1 cellular context compared by ENCODE assay signal in the genomic region with DNA sequence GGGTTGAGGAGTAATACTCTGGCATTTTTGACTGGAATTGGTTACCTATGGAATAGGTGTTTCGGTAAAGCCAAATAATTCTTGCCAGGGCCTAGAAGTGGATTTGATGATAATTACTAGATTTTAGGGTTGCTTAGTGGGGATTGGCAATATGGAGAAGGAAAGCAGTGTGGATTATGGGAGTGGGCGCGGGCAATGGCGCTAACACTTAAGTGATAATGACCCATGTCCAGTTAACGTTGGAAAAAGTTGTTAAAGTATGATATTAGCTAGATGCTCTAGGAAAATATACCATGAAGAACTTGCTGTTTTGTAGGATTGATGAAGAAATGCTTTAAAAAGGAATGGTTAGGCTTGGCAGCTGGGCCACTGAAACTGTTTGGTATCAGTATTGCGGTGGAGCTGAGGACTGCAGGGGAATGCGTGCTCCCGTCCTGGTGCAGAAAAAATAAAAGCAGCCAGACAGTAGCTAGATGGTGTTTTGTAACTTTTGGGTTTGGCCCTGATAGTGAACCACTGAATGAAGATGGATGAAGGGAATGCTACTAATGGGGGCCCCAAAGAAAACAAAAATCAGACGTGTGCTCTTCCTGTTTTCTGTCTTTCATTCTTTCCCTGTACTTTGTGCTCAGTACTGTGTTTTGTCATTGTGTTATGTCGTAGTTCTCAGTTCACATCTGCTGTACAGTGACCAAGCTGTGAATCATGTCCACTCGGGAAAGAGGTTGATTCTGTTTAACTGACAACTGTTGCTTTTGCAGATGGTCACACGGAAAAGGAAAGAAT.
TF ChIP-seq lines count a peak whose summit lies in the region.

No MANE protein-coding gene starts in this region.

TF ChIP-seq in HepG2, 621 proteins besides CTCF, POLR2A, EP300 and RAD21 (continued from another document and continues in another):
- TF ChIP-seq, protein P1, sequence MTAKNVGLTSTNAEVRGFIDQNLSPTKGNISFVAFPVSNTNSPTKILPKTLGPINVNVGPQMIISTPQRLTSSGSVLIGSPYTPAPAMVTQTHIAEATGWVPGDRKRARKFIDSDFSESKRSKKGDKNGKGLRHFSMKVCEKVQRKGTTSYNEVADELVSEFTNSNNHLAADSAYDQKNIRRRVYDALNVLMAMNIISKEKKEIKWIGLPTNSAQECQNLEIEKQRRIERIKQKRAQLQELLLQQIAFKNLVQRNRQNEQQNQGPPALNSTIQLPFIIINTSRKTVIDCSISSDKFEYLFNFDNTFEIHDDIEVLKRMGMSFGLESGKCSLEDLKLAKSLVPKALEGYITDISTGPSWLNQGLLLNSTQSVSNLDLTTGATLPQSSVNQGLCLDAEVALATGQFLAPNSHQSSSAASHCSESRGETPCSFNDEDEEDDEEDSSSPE (CRISPR knock-in tag; IDR thresholded peaks at IDR 0.05): peak; percentile 32; the same call in 1 of the 2 replicates
- TF ChIP-seq ISX (CRISPR knock-in tag; conservative IDR thresholded peaks at IDR 0.05) (no peak), EHMT2 (IDR thresholded peaks at IDR 0.05; ENCODE audit: borderline replicate concordance, low read depth, low read length) (no peak), CENPX (CRISPR knock-in tag; IDR thresholded peaks at IDR 0.05) (no peak), HOXD1 (CRISPR knock-in tag; IDR thresholded peaks at IDR 0.05) (peak; percentile 96), KDM5B (CRISPR knock-in tag; IDR thresholded peaks at IDR 0.05; ENCODE audit: borderline replicate concordance) (0 out of 2 replicates have a peak, but pooled peaks have one; percentile 11), GTF3A (CRISPR knock-in tag; conservative IDR thresholded peaks at IDR 0.05) (0 out of 2 replicates have a peak, but pooled peaks have one; percentile 26), AGO2 (optimal IDR thresholded peaks at IDR 0.05; ENCODE audit: low read depth, low read length) (peak; percentile 82), CBX5 (CRISPR knock-in tag; IDR thresholded peaks at IDR 0.05; ENCODE audit: borderline replicate concordance) (no peak), ZBTB42 (CRISPR knock-in tag; IDR thresholded peaks at IDR 0.05) (no peak), ZNF253 (CRISPR knock-in tag; IDR thresholded peaks at IDR 0.05; ENCODE audit: borderline replicate concordance) (no peak), CHCHD3 (CRISPR knock-in tag; IDR thresholded peaks at IDR 0.05) (no peak), PHF21A (CRISPR knock-in tag; IDR thresholded peaks at IDR 0.05) (no peak), ZNF510 (CRISPR knock-in tag; IDR thresholded peaks at IDR 0.05; ENCODE audit: low read depth) (no peak), TP53 (CRISPR knock-in tag; conservative IDR thresholded peaks at IDR 0.05) (no peak), SIX1 (CRISPR knock-in tag; IDR thresholded peaks at IDR 0.05; ENCODE audit: borderline replicate concordance) (peak; percentile 22; the same call in 1 of the 2 replicates), AKAP8 (CRISPR knock-in tag; IDR thresholded peaks at IDR 0.05) (0 out of 2 replicates have a peak, but pooled peaks have one; percentile 30)
- TF ChIP-seq, protein P2, sequence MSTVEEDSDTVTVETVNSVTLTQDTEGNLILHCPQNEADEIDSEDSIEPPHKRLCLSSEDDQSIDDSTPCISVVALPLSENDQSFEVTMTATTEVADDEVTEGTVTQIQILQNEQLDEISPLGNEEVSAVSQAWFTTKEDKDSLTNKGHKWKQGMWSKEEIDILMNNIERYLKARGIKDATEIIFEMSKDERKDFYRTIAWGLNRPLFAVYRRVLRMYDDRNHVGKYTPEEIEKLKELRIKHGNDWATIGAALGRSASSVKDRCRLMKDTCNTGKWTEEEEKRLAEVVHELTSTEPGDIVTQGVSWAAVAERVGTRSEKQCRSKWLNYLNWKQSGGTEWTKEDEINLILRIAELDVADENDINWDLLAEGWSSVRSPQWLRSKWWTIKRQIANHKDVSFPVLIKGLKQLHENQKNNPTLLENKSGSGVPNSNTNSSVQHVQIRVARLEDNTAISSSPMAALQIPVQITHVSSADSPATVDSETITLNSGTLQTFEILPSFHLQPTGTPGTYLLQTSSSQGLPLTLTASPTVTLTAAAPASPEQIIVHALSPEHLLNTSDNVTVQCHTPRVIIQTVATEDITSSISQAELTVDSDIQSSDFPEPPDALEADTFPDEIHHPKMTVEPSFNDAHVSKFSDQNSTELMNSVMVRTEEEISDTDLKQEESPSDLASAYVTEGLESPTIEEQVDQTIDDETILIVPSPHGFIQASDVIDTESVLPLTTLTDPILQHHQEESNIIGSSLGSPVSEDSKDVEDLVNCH (CRISPR knock-in tag; IDR thresholded peaks at IDR 0.05): no peak
- TF ChIP-seq, protein P3, sequence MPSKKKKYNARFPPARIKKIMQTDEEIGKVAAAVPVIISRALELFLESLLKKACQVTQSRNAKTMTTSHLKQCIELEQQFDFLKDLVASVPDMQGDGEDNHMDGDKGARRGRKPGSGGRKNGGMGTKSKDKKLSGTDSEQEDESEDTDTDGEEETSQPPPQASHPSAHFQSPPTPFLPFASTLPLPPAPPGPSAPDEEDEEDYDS (CRISPR knock-in tag; IDR thresholded peaks at IDR 0.05): peak; percentile 91
- TF ChIP-seq, protein P4, sequence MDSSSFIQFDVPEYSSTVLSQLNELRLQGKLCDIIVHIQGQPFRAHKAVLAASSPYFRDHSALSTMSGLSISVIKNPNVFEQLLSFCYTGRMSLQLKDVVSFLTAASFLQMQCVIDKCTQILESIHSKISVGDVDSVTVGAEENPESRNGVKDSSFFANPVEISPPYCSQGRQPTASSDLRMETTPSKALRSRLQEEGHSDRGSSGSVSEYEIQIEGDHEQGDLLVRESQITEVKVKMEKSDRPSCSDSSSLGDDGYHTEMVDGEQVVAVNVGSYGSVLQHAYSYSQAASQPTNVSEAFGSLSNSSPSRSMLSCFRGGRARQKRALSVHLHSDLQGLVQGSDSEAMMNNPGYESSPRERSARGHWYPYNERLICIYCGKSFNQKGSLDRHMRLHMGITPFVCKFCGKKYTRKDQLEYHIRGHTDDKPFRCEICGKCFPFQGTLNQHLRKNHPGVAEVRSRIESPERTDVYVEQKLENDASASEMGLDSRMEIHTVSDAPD (CRISPR knock-in tag; IDR thresholded peaks at IDR 0.05): no peak
- TF ChIP-seq, protein P5, sequence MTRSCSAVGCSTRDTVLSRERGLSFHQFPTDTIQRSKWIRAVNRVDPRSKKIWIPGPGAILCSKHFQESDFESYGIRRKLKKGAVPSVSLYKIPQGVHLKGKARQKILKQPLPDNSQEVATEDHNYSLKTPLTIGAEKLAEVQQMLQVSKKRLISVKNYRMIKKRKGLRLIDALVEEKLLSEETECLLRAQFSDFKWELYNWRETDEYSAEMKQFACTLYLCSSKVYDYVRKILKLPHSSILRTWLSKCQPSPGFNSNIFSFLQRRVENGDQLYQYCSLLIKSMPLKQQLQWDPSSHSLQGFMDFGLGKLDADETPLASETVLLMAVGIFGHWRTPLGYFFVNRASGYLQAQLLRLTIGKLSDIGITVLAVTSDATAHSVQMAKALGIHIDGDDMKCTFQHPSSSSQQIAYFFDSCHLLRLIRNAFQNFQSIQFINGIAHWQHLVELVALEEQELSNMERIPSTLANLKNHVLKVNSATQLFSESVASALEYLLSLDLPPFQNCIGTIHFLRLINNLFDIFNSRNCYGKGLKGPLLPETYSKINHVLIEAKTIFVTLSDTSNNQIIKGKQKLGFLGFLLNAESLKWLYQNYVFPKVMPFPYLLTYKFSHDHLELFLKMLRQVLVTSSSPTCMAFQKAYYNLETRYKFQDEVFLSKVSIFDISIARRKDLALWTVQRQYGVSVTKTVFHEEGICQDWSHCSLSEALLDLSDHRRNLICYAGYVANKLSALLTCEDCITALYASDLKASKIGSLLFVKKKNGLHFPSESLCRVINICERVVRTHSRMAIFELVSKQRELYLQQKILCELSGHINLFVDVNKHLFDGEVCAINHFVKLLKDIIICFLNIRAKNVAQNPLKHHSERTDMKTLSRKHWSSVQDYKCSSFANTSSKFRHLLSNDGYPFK (CRISPR knock-in tag; IDR thresholded peaks at IDR 0.05; ENCODE audit: borderline replicate concordance): no peak
- TF ChIP-seq, protein P6, sequence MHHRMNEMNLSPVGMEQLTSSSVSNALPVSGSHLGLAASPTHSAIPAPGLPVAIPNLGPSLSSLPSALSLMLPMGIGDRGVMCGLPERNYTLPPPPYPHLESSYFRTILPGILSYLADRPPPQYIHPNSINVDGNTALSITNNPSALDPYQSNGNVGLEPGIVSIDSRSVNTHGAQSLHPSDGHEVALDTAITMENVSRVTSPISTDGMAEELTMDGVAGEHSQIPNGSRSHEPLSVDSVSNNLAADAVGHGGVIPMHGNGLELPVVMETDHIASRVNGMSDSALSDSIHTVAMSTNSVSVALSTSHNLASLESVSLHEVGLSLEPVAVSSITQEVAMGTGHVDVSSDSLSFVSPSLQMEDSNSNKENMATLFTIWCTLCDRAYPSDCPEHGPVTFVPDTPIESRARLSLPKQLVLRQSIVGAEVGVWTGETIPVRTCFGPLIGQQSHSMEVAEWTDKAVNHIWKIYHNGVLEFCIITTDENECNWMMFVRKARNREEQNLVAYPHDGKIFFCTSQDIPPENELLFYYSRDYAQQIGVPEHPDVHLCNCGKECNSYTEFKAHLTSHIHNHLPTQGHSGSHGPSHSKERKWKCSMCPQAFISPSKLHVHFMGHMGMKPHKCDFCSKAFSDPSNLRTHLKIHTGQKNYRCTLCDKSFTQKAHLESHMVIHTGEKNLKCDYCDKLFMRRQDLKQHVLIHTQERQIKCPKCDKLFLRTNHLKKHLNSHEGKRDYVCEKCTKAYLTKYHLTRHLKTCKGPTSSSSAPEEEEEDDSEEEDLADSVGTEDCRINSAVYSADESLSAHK (CRISPR knock-in tag; IDR thresholded peaks at IDR 0.05; ENCODE audit: borderline replicate concordance): no peak
- TF ChIP-seq, protein P7, sequence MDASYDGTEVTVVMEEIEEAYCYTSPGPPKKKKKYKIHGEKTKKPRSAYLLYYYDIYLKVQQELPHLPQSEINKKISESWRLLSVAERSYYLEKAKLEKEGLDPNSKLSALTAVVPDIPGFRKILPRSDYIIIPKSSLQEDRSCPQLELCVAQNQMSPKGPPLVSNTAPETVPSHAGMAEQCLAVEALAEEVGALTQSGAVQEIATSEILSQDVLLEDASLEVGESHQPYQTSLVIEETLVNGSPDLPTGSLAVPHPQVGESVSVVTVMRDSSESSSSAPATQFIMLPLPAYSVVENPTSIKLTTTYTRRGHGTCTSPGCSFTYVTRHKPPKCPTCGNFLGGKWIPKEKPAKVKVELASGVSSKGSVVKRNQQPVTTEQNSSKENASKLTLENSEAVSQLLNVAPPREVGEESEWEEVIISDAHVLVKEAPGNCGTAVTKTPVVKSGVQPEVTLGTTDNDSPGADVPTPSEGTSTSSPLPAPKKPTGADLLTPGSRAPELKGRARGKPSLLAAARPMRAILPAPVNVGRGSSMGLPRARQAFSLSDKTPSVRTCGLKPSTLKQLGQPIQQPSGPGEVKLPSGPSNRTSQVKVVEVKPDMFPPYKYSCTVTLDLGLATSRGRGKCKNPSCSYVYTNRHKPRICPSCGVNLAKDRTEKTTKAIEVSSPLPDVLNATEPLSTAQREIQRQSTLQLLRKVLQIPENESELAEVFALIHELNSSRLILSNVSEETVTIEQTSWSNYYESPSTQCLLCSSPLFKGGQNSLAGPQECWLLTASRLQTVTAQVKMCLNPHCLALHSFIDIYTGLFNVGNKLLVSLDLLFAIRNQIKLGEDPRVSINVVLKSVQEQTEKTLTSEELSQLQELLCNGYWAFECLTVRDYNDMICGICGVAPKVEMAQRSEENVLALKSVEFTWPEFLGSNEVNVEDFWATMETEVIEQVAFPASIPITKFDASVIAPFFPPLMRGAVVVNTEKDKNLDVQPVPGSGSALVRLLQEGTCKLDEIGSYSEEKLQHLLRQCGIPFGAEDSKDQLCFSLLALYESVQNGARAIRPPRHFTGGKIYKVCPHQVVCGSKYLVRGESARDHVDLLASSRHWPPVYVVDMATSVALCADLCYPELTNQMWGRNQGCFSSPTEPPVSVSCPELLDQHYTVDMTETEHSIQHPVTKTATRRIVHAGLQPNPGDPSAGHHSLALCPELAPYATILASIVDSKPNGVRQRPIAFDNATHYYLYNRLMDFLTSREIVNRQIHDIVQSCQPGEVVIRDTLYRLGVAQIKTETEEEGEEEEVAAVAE (CRISPR knock-in tag; IDR thresholded peaks at IDR 0.05; ENCODE audit: borderline replicate concordance): peak; percentile 45; the same call in 1 of the 2 replicates
- TF ChIP-seq, protein P8, sequence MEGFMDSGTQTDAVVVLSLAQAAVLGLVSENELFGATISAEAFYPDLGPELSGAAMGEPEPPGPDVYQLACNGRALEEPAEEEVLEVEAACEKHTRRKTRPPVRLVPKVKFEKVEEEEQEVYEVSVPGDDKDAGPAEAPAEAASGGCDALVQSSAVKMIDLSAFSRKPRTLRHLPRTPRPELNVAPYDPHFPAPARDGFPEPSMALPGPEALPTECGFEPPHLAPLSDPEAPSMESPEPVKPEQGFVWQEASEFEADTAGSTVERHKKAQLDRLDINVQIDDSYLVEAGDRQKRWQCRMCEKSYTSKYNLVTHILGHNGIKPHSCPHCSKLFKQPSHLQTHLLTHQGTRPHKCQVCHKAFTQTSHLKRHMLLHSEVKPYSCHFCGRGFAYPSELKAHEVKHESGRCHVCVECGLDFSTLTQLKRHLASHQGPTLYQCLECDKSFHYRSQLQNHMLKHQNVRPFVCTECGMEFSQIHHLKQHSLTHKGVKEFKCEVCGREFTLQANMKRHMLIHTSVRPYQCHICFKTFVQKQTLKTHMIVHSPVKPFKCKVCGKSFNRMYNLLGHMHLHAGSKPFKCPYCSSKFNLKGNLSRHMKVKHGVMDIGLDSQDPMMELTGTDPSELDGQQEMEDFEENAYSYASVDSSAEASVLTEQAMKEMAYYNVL (CRISPR knock-in tag; IDR thresholded peaks at IDR 0.05; ENCODE audit: borderline replicate concordance): peak; percentile 98
- TF ChIP-seq, protein P9, sequence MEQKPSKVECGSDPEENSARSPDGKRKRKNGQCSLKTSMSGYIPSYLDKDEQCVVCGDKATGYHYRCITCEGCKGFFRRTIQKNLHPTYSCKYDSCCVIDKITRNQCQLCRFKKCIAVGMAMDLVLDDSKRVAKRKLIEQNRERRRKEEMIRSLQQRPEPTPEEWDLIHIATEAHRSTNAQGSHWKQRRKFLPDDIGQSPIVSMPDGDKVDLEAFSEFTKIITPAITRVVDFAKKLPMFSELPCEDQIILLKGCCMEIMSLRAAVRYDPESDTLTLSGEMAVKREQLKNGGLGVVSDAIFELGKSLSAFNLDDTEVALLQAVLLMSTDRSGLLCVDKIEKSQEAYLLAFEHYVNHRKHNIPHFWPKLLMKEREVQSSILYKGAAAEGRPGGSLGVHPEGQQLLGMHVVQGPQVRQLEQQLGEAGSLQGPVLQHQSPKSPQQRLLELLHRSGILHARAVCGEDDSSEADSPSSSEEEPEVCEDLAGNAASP (CRISPR knock-in tag; IDR thresholded peaks at IDR 0.05; ENCODE audit: borderline replicate concordance): no peak; the same call in 1 of the 2 replicates
- TF ChIP-seq, protein P10, sequence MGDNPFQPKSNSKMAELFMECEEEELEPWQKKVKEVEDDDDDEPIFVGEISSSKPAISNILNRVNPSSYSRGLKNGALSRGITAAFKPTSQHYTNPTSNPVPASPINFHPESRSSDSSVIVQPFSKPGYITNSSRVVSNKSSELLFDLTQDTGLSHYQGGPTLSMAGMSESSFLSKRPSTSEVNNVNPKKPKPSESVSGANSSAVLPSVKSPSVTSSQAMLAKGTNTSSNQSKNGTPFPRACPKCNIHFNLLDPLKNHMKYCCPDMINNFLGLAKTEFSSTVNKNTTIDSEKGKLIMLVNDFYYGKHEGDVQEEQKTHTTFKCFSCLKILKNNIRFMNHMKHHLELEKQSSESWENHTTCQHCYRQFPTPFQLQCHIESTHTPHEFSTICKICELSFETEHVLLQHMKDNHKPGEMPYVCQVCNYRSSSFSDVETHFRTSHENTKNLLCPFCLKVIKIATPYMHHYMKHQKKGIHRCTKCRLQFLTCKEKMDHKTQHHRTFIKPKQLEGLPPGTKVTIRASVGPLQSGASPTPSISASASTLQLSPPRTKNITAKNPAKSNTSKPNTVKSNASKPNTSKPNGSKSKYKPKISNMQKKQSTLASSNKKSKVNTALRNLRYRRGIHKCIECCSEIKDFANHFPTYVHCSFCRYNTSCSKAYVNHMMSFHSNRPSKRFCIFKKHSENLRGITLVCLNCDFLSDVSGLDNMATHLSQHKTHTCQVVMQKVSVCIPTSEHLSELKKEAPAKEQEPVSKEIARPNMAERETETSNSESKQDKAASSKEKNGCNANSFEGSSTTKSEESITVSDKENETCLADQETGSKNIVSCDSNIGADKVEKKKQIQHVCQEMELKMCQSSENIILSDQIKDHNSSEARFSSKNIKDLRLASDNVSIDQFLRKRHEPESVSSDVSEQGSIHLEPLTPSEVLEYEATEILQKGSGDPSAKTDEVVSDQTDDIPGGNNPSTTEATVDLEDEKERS (CRISPR knock-in tag; IDR thresholded peaks at IDR 0.05): 0 out of 2 replicates have a peak, but pooled peaks have one; percentile 23
